1 cellular context compared by ENCODE assay signal in genomic region chr13:90299238-90299637, GRCh38.
TF ChIP-seq lines count a peak whose summit lies in the region.

No MANE protein-coding gene starts in this region.

TF ChIP-seq in H1, 55 proteins besides CTCF, POLR2A, EP300 and RAD21:
- TF ChIP-seq POU5F1 (IDR thresholded peaks at IDR 0.05; ENCODE audit: low read depth, low read length) (0 out of 2 replicates have a peak, but pooled peaks have one; percentile 65), KDM5A (IDR thresholded peaks at IDR 0.05; ENCODE audit: low read length) (no peak), GABPA (IDR thresholded peaks at IDR 0.05; ENCODE audit: borderline replicate concordance, insufficient read depth, low read length) (no peak), SUZ12 (IDR thresholded peaks at IDR 0.05; ENCODE audit: low read length) (no peak), EGR1 (IDR thresholded peaks at IDR 0.05; ENCODE audit: borderline replicate concordance, low read depth, low read length) (no peak), SP4 (IDR thresholded peaks at IDR 0.05; ENCODE audit: low read length) (no peak)
